ENCODE assay signal across 9 cellular contexts in the genomic region with DNA sequence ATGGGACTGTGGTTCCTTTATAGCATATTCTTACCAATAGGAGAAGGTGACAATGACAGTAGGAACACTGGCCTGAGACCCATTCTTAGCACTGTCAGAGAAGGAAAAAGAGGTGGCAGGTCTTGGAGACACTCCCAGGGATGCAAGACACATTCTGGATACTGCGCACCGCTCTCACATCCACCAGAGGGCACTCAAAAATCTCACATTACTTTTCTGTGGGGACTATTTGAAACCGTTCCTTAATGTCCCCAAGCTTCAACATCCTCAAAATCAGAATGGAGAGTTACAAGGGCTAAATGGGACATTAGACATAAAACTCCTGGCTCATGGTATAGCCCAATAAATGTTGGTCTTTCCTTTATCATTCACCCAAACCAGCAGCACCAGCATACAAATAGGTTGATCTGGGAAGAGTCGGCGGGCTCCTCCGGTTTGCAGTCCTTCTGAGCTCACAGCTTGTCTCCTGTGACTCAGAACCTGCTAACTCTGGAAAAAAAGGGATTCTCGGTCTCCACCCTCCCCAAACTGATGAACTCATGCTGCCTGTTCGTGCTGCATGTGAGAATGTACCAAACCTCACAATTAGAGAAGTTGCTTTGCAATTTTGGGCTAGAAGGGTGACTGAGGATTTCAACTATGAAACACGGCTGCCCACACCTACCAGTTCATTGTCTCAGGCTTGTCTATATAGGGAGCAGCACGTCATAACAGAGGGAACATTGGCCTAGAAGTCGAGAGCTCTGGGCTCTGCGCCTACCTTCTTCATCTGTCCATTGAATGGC. TPM values are rescaled to one million over a fixed set of nuclear protein-coding genes. Genes with fewer than 3 reads are reported as not detected.
A peak's percentile ranks its signal among the peaks of the same experiment; 100 is the strongest.
DNase-seq lines count a peak whose midpoint lies in the region; ATAC-seq, FAIRE-seq and TF ChIP-seq lines count a peak whose summit lies in the region.
"Had no signal": no experiment of that assay in that cellular context is flagged by ENCODE, and none has a peak within 500 bp of the region (broad histone marks: within the 10 kb centered on the region; RNA-seq: fewer than 3 reads in every experiment).

No MANE protein-coding gene starts in this region.

- H3K9me3 Mint-ChIP-seq in activated CD8-positive, alpha-beta memory T cell treated with anti-CD3 and anti-CD28 coated beads, Interleukin-2, amount 10 ng/mL, durations not matched to agents 7 days and 5 days (ENCODE audit: low read depth) = peaks cover under 1% of the 10 kb centered on the region
- no peaks in the 10 kb centered on the region for H3K9me3 Mint-ChIP-seq in mesothelial cell of epicardium
- peaks cover 0 to 2% (median 0%) of the 10 kb centered on the region in 5 donors for H3K9me3 Mint-ChIP-seq in CD8-positive, alpha-beta memory T cell
- H3K9me3 Mint-ChIP-seq: dendritic cell treated with granulocyte-macrophage colony-stimulating factor and Interleukin-4, amounts not matched to agents 40 ng/mL and 50 ng/mL, for 4 days had no signal

- H3K4me1 ChIP-seq in KMS-11 (ENCODE audit: low read depth, poor library complexity, severe bottlenecking) (no peaks in the 10 kb centered on the region), endothelial cell of umbilical vein (ENCODE audit: control insufficient read depth, extremely low read depth, insufficient read depth, low read length) (no peaks in the 10 kb centered on the region)
- H3K4me1 ChIP-seq in CD8-positive, alpha-beta memory T cell (ENCODE audit: insufficient read depth, low read length) = no peaks in the 10 kb centered on the region

- H3K9me1 ChIP-seq in endothelial cell of umbilical vein (replicated peaks; ENCODE audit: control insufficient read depth, extremely low read depth, insufficient read depth, low read length) = no peaks in the 10 kb centered on the region

- CTCF ChIA-PET in activated CD8-positive, alpha-beta memory T cell treated with anti-CD3 and anti-CD28 coated beads, Interleukin-2, amount 10 ng/mL, durations not matched to agents 7 days and 5 days (lab: Charles Lee) = interaction anchor here (1.0 to 7.2 kb wide), 9 partner anchors 8 to 204 kb away, joined by 3 to 30 read pairs (median 5); no protein-coding TSS in a partner anchor
- CTCF ChIA-PET in endothelial cell of umbilical vein (lab: Charles Lee) = interaction anchor here (0.6 to 5.8 kb wide), 21 partner anchors 9 to 175 kb away, joined by 3 to 124 read pairs (median 4); a partner anchor contains a TSS
- CTCF ChIA-PET in CD8-positive, alpha-beta memory T cell (lab: Charles Lee) = interaction anchor here (0.5 to 2.6 kb wide), 7 partner anchors 8 to 152 kb away, joined by 3 to 6 read pairs (median 4); no protein-coding TSS in a partner anchor

- POLR2A ChIA-PET in endothelial cell of umbilical vein (lab: Charles Lee) = no interaction called here
- POLR2A ChIA-PET in CD8-positive, alpha-beta memory T cell (lab: Charles Lee) = no interaction called here

- no peaks in the 10 kb centered on the region for H3K9me3 ChIP-seq in endothelial cell of umbilical vein (replicated peaks; ENCODE audit: control insufficient read depth, insufficient read depth, low read length)
- H3K9me3 ChIP-seq in CD8-positive, alpha-beta memory T cell (ENCODE audit: low read length) = no peaks in the 10 kb centered on the region

- intact Hi-C loops in endothelial cell of umbilical vein (cut with micrococcal nuclease) = loop anchor here (1.0 kb wide), 4 partner anchors 81 to 152 kb away; no protein-coding TSS in a partner anchor

- no peak overlapping the region for H3K4me2 ChIP-seq in KMS-11
- H3K4me2 ChIP-seq in endothelial cell of umbilical vein (ENCODE audit: insufficient read depth, low read length) = no peak overlapping the region

- H4K20me1 ChIP-seq in KMS-11 (ENCODE audit: insufficient read depth) (no peaks in the 10 kb centered on the region), endothelial cell of umbilical vein (replicated peaks; ENCODE audit: control insufficient read depth, extremely low read depth, insufficient read depth, low read length) (no peaks in the 10 kb centered on the region)

- no peaks in the 10 kb centered on the region for H3K79me2 ChIP-seq in KMS-11 (ENCODE audit: insufficient read depth, low read depth)
- no peaks in the 10 kb centered on the region for H3K79me2 ChIP-seq in endothelial cell of umbilical vein (ENCODE audit: control insufficient read depth, insufficient read depth, low read length)

- H3K27me3 ChIP-seq in KMS-11 (ENCODE audit: insufficient read depth, low read depth) (no peaks in the 10 kb centered on the region), endothelial cell of umbilical vein (ENCODE audit: control insufficient read depth in 2 of 2, insufficient read depth in 2 of 2, low read length in 2 of 2) (peaks cover 0 to 10% of the 10 kb centered on the region in 2 experiments)
- H3K27me3 ChIP-seq in CD8-positive, alpha-beta memory T cell (ENCODE audit: insufficient read depth, low read length, poor library complexity, severe bottlenecking) = no peaks in the 10 kb centered on the region

- peak; percentile 63 for FAIRE-seq in endothelial cell of umbilical vein (lab: Jason Lieb, UNC)

- H3K27ac ChIP-seq in KMS-11 (no peak overlapping the region), endothelial cell of umbilical vein (ENCODE audit: insufficient read depth, low read depth, low read length) (no peak overlapping the region)
- H3K27ac ChIP-seq in CD8-positive, alpha-beta memory T cell (ENCODE audit: low read depth, low read length) = no peak overlapping the region

- no peak overlapping the region for H3K4me3 ChIP-seq in KMS-11 (IDR thresholded peaks at IDR 0.05; ENCODE audit: insufficient read depth, low read depth, low read length)
- H3K4me3 ChIP-seq in endothelial cell of umbilical vein (replicated peaks in 1 of 3; ENCODE audit: insufficient read depth in 1 of 3, low read depth in 1 of 3, low read length in 3 of 3) = no peak overlapping the region
- H3K4me3 ChIP-seq in CD8-positive, alpha-beta memory T cell (ENCODE audit: low read length) = no peak overlapping the region

- H3K27ac Mint-ChIP-seq in activated CD8-positive, alpha-beta memory T cell treated with anti-CD3 and anti-CD28 coated beads, Interleukin-2, amount 10 ng/mL, durations not matched to agents 7 days and 5 days = no peak overlapping the region
- H3K27ac Mint-ChIP-seq in mesothelial cell of epicardium = no peak overlapping the region
- peak overlapping the region in 1 of 8 donors; percentile 27 for H3K27ac Mint-ChIP-seq in CD8-positive, alpha-beta memory T cell
- H3K27ac Mint-ChIP-seq: dendritic cell treated with granulocyte-macrophage colony-stimulating factor and Interleukin-4, amounts not matched to agents 40 ng/mL and 50 ng/mL, for 4 days had no signal

- TF ChIP-seq CTCF in KMS-11 (conservative IDR thresholded peaks at IDR 0.05; ENCODE audit: low read depth, low read length) (peak; percentile 35; the same call in 1 of the 2 replicates), endothelial cell of umbilical vein (IDR thresholded peaks at IDR 0.05; ENCODE audit: extremely low read depth in 1 of 2, insufficient read depth in 1 of 2, low read depth in 1 of 2, low read length in 2 of 2) (peak; percentile 74 to 76), mesothelial cell of epicardium (IDR thresholded peaks at IDR 0.05; ENCODE audit: unreplicated experiment) (peak; percentile 42)

- TF ChIP-seq POLR2A in endothelial cell of umbilical vein (IDR thresholded peaks at IDR 0.05; ENCODE audit: low read depth, low read length) = no peak

- H3K9ac ChIP-seq in KMS-11 (no peak overlapping the region), endothelial cell of umbilical vein (replicated peaks; ENCODE audit: extremely low read depth, insufficient read depth, low read length) (no peak overlapping the region)

- peaks cover 8% of the 10 kb centered on the region for H3K36me3 Mint-ChIP-seq in activated CD8-positive, alpha-beta memory T cell treated with anti-CD3 and anti-CD28 coated beads, Interleukin-2, amount 10 ng/mL, durations not matched to agents 7 days and 5 days
- H3K36me3 Mint-ChIP-seq in mesothelial cell of epicardium = no peaks in the 10 kb centered on the region
- no peaks in the 10 kb centered on the region for H3K36me3 Mint-ChIP-seq in CD8-positive, alpha-beta memory T cell

- no peak for ATAC-seq in activated CD8-positive, alpha-beta memory T cell treated with anti-CD3 and anti-CD28 coated beads, Interleukin-2, amount 10 ng/mL, durations not matched to agents 7 days and 5 days
- ATAC-seq in HG02623 (IDR thresholded peaks at IDR 0.05; ENCODE audit: unreplicated experiment) = no peak

- peaks cover 17% of the 10 kb centered on the region for H3K4me1 Mint-ChIP-seq in activated CD8-positive, alpha-beta memory T cell treated with anti-CD3 and anti-CD28 coated beads, Interleukin-2, amount 10 ng/mL, durations not matched to agents 7 days and 5 days
- H3K4me1 Mint-ChIP-seq in mesothelial cell of epicardium = peaks cover 18% of the 10 kb centered on the region
- H3K4me1 Mint-ChIP-seq in CD8-positive, alpha-beta memory T cell = peaks cover 9 to 11% (median 9%) of the 10 kb centered on the region in 3 donors

- DNase-seq in activated CD8-positive, alpha-beta memory T cell treated with anti-CD3 and anti-CD28 coated beads, Interleukin-2, amount 10 ng/mL, durations not matched to agents 7 days and 5 days = peak; percentile 50
- no peak for DNase-seq in activated CD8-positive, alpha-beta memory T cell treated with anti-CD3 and anti-CD28 coated beads, Interleukin-2, amount 50 U/mL, for 4 hours
- DNase-seq in RKO (ENCODE audit: low spot score) = peak; percentile 84
- DNase-seq in endothelial cell of umbilical vein (ENCODE audit: low read depth, low spot score) = peak; percentile 57
- DNase-seq in mesothelial cell of epicardium (ENCODE audit: low spot score in 2 of 2, unreplicated experiment in 2 of 2) = peak in 1 of 2 experiments; percentile 42
- no peak for DNase-seq in CD8-positive, alpha-beta memory T cell

- H2AFZ ChIP-seq in KMS-11 (ENCODE audit: low read depth) (no peak overlapping the region), endothelial cell of umbilical vein (ENCODE audit: low read depth, low read length) (no peak overlapping the region)

- no TSS peak for BruUV-seq in endothelial cell of umbilical vein (replicated peaks; lab: Mats Ljungman, UMichigan)

- H3K4me3 Mint-ChIP-seq in activated CD8-positive, alpha-beta memory T cell treated with anti-CD3 and anti-CD28 coated beads, Interleukin-2, amount 10 ng/mL, durations not matched to agents 7 days and 5 days = no peak overlapping the region
- no peak overlapping the region for H3K4me3 Mint-ChIP-seq in mesothelial cell of epicardium
- H3K4me3 Mint-ChIP-seq in CD8-positive, alpha-beta memory T cell = no peak overlapping the region
- H3K4me3 Mint-ChIP-seq: dendritic cell treated with granulocyte-macrophage colony-stimulating factor and Interleukin-4, amounts not matched to agents 40 ng/mL and 50 ng/mL, for 4 days had no signal

- H3K36me3 ChIP-seq in KMS-11 (ENCODE audit: insufficient read depth) (no peaks in the 10 kb centered on the region), endothelial cell of umbilical vein (ENCODE audit: control insufficient read depth in 2 of 2, extremely low read depth in 1 of 2, insufficient read depth in 2 of 2, low read length in 2 of 2) (no peaks in the 10 kb centered on the region)
- no peaks in the 10 kb centered on the region for H3K36me3 ChIP-seq in CD8-positive, alpha-beta memory T cell (ENCODE audit: insufficient read depth, low read length)

- H3K27me3 Mint-ChIP-seq in activated CD8-positive, alpha-beta memory T cell treated with anti-CD3 and anti-CD28 coated beads, Interleukin-2, amount 10 ng/mL, durations not matched to agents 7 days and 5 days = no peaks in the 10 kb centered on the region
- H3K27me3 Mint-ChIP-seq in mesothelial cell of epicardium (ENCODE audit: low read depth) = peaks cover 2% of the 10 kb centered on the region
- no peaks in the 10 kb centered on the region for H3K27me3 Mint-ChIP-seq in CD8-positive, alpha-beta memory T cell
- H3K27me3 Mint-ChIP-seq: dendritic cell treated with granulocyte-macrophage colony-stimulating factor and Interleukin-4, amounts not matched to agents 40 ng/mL and 50 ng/mL, for 4 days had no signal

- dilution Hi-C loops in endothelial cell of umbilical vein (cut with MboI; ENCODE audit: extremely low pct_ligation_motif_present, low sequenced_read_pairs) = no loop called here

RNA-seq across cellular contexts. Expression of a gene that starts 40.2 kb away (rescaled TPM):
- 10 to 100 TPM; 23.8 to 54.0 TPM for total RNA-seq in activated CD8-positive, alpha-beta memory T cell treated with anti-CD3 and anti-CD28 coated beads, Interleukin-2, amount 10 ng/mL, durations not matched to agents 7 days and 5 days
- total RNA-seq in endothelial cell of umbilical vein (0.42 and 0.48 TPM in 2 replicates), mesothelial cell of epicardium (0.34 to 0.43 TPM in 2 of 3 replicates, not detected in the other)
- 0.05 TPM in 1 of 2 replicates, not detected in the other for polyA plus RNA-seq in endothelial cell of umbilical vein
- 0.10 and 0.14 TPM in 2 replicates for polyA plus RNA-seq in endothelial cell of umbilical vein (2011; cell fraction: cytosol; rRNA removed)
- 0.05 and 0.08 TPM in 2 replicates for polyA plus RNA-seq in endothelial cell of umbilical vein (2011; cell fraction: nucleus; rRNA removed)
- 0.04 and 0.12 TPM in 2 replicates for polyA plus RNA-seq in endothelial cell of umbilical vein (2012)
- 0.24 TPM in 1 of 2 replicates, not detected in the other for polyA minus RNA-seq in endothelial cell of umbilical vein
- polyA minus RNA-seq in endothelial cell of umbilical vein (2011; cell fraction: cytosol; rRNA and poly(A)+ RNA removed) = not detected
- not detected in 2 replicates for polyA minus RNA-seq in endothelial cell of umbilical vein (2011; cell fraction: nucleus; rRNA and poly(A)+ RNA removed)
- 10 to 100 TPM; 32.8 to 35.1 TPM for total RNA-seq in CD8-positive, alpha-beta memory T cell
- polyA plus RNA-seq in CD8-positive, alpha-beta memory T cell = 6.8 TPM

Comparison
In these comparisons a context has a peak if more than half of its experiments do, and no peak if none do; other contexts are left out.
1. DNase-seq: peak in activated CD8-positive, alpha-beta memory T cell treated with anti-CD3 and anti-CD28 coated beads, Interleukin-2, amount 10 ng/mL, durations not matched to agents 7 days and 5 days (single experiment), RKO (single experiment) and endothelial cell of umbilical vein (single experiment); none in activated CD8-positive, alpha-beta memory T cell treated with anti-CD3 and anti-CD28 coated beads, Interleukin-2, amount 50 U/mL, for 4 hours (single experiment) and CD8-positive, alpha-beta memory T cell (0 of 5).
2. RNA of a gene that starts 40.2 kb away (total RNA-seq): 23.8 to 54.0 TPM in activated CD8-positive, alpha-beta memory T cell treated with anti-CD3 and anti-CD28 coated beads, Interleukin-2, amount 10 ng/mL, durations not matched to agents 7 days and 5 days and 32.8 to 35.1 TPM in CD8-positive, alpha-beta memory T cell; 0.42 to 0.48 TPM in endothelial cell of umbilical vein and 0.34 to 0.43 TPM in mesothelial cell of epicardium; every median in the first group is over 10 times any median in the second.
3. Peak in every context shown above with its lines, with median percentiles within 50 percentile points of each other: CTCF ChIP-seq.